14 cellular contexts compared by ENCODE assay signal in genomic region chr15:97316362-97316761, GRCh38.
"Had no signal": no experiment of that assay in that cellular context is flagged by ENCODE, and none has a peak within 500 bp of the region (broad histone marks: within the 10 kb centered on the region; RNA-seq: fewer than 3 reads in every experiment).

No MANE protein-coding gene starts in this region.

- DNase-seq: activated CD4-positive, alpha-beta T cell treated with anti-CD3 and anti-CD28 coated beads for 48 hours; activated CD8-positive, alpha-beta memory T cell treated with anti-CD3 and anti-CD28 coated beads for 24 hours; activated naive CD4-positive, alpha-beta T cell treated with anti-CD3 and anti-CD28 coated beads for 36 hours; caudate nucleus; colonic mucosa; foreskin melanocyte; head of caudate nucleus; left ventricle myocardium inferior; sigmoid colon; stimulated activated CD4-positive, alpha-beta T cell treated with anti-CD3 and anti-CD28 coated beads, Interleukin-2, amount 100 ng/mL, for 24 hours; stimulated activated naive B cell treated with anti-CD40 and anti-IgM and Interleukin-4, amounts not matched to agents 10 μg/mL and 1 μg/mL and 100 μg/mL, for 72 hours; transverse colon had no signal

- H3K4me1 ChIP-seq: colonic mucosa, left ventricle myocardium inferior, transverse colon had no signal

- H3K4me3 ChIP-seq: colonic mucosa, left ventricle myocardium inferior, sigmoid colon, transverse colon had no signal

- H3K36me3 ChIP-seq: colonic mucosa, left ventricle myocardium inferior, sigmoid colon, transverse colon had no signal

- H3K27ac ChIP-seq: colonic mucosa, left ventricle myocardium inferior, sigmoid colon, transverse colon had no signal

- H3K27me3 ChIP-seq: colonic mucosa, sigmoid colon, transverse colon had no signal

- H3K9me3 ChIP-seq: colonic mucosa, left ventricle myocardium inferior, sigmoid colon, transverse colon had no signal

- ATAC-seq: activated T-helper 17 cell treated with anti-CD3 and anti-CD28 coated beads, Interleukin-2, amount 50 U/mL, for 72 hours; stimulated activated naive B cell treated with anti-CD40 and anti-IgM and Interleukin-4, amounts not matched to agents 10 μg/mL and 1 μg/mL and 100 μg/mL, for 72 hours; WTC11 had no signal
